10 cellular contexts compared by ENCODE assay signal in genomic region chr19:861756-862528, GRCh38. TPM values are rescaled to one million over a fixed set of nuclear protein-coding genes. Genes with fewer than 3 reads are reported as not detected.
A peak's percentile ranks its signal among the peaks of the same experiment; 100 is the strongest.
DNase-seq lines count a peak whose midpoint lies in the region; ATAC-seq and TF ChIP-seq lines count a peak whose summit lies in the region.
"Had no signal": no experiment of that assay in that cellular context is flagged by ENCODE, and none has a peak within 500 bp of the region (broad histone marks: within the 10 kb centered on the region; RNA-seq: fewer than 3 reads in every experiment).

No MANE protein-coding gene starts in this region.

- H3K36me3 Mint-ChIP-seq in activated T-helper 17 cell treated with anti-CD3 and anti-CD28 coated beads, Interleukin-2, amount 50 U/mL, for 72 hours (ENCODE audit: low read depth) = no peaks in the 10 kb centered on the region

- TF ChIP-seq CTCF in right atrium auricular region (IDR thresholded peaks at IDR 0.05) (no peak), kidney epithelial cell (IDR thresholded peaks at IDR 0.05; ENCODE audit: insufficient read depth, low read length, poor library complexity, severe bottlenecking) (peak; percentile 26)

- H3K36me3 ChIP-seq in right atrium auricular region = no peaks in the 10 kb centered on the region
- no peaks in the 10 kb centered on the region for H3K36me3 ChIP-seq in kidney epithelial cell (ENCODE audit: control insufficient read depth, insufficient read depth, low read length)
- H3K36me3 ChIP-seq: cardiac muscle cell, thoracic aorta had no signal

- peaks cover 0 to 34% of the 10 kb centered on the region in 2 donors for H3K4me1 ChIP-seq in right atrium auricular region

- H3K4me1 Mint-ChIP-seq in activated T-helper 17 cell treated with anti-CD3 and anti-CD28 coated beads, Interleukin-2, amount 50 U/mL, for 72 hours = no peaks in the 10 kb centered on the region

- no peak overlapping the region for H3K27ac ChIP-seq in right atrium auricular region
- H3K27ac ChIP-seq: cardiac muscle cell, thoracic aorta had no signal

- peak; percentile 0 for ATAC-seq in left ventricle myocardium superior
- ATAC-seq in activated T-helper 17 cell treated with anti-CD3 and anti-CD28 coated beads, Interleukin-2, amount 50 U/mL, for 72 hours (replicated peaks) = peak; percentile 21
- no peak for ATAC-seq in GM21423 (IDR thresholded peaks at IDR 0.05; ENCODE audit: unreplicated experiment)

- H3K27me3 ChIP-seq in right atrium auricular region (peaks cover 0 to 6% of the 10 kb centered on the region in 2 donors), kidney epithelial cell (ENCODE audit: control insufficient read depth, insufficient read depth, low read length) (peaks cover 22% of the 10 kb centered on the region)

- DNase-seq in left ventricle myocardium superior (peak; percentile 60), right atrium auricular region (ENCODE audit: low spot score) (no peak), SHP77 treated with DMSO at 0.1 percent for 48 hours (lab: John Stamatoyannopoulos, UW) (peak; percentile 63), kidney epithelial cell (ENCODE audit: low read depth) (no peak), ureter (ENCODE audit: low spot score) (no peak)
- peak; percentile 49 for DNase-seq in stimulated activated CD8-positive, alpha-beta memory T cell treated with anti-CD3 and anti-CD28 coated beads, Interleukin-7, amount 100 ng/mL, for 24 hours (ENCODE audit: low read depth)

- peak overlapping the region; percentile 71 for H3K4me3 Mint-ChIP-seq in activated T-helper 17 cell treated with anti-CD3 and anti-CD28 coated beads, Interleukin-2, amount 50 U/mL, for 72 hours

- no peak overlapping the region for H3K27ac Mint-ChIP-seq in activated T-helper 17 cell treated with anti-CD3 and anti-CD28 coated beads, Interleukin-2, amount 50 U/mL, for 72 hours

- no peaks in the 10 kb centered on the region for H3K27me3 Mint-ChIP-seq in activated T-helper 17 cell treated with anti-CD3 and anti-CD28 coated beads, Interleukin-2, amount 50 U/mL, for 72 hours

- intact Hi-C loops in left ventricle myocardium superior (cut with micrococcal nuclease) = no loop called here

- H3K9me3 Mint-ChIP-seq in activated T-helper 17 cell treated with anti-CD3 and anti-CD28 coated beads, Interleukin-2, amount 50 U/mL, for 72 hours = no peaks in the 10 kb centered on the region

- H3K4me3 ChIP-seq in right atrium auricular region = peak overlapping the region in 1 of 2 donors; percentile 15
- no peak overlapping the region for H3K4me3 ChIP-seq in kidney epithelial cell (ENCODE audit: low read depth, low read length)

- H3K9me3 ChIP-seq in right atrium auricular region = no peaks in the 10 kb centered on the region
- H3K9me3 ChIP-seq: thoracic aorta had no signal

RNA-seq across cellular contexts. Expression of gene CFD, which starts 2.5 kb away (rescaled TPM):
- total RNA-seq in left ventricle myocardium superior (252 TPM), right atrium auricular region (100 to 1,000 TPM; 133 to 652 TPM), kidney epithelial cell (1.3 TPM in 2 replicates), ureter (139 TPM)
- under 1 TPM; 0.40 to 0.89 TPM for total RNA-seq in activated T-helper 17 cell treated with anti-CD3 and anti-CD28 coated beads, Interleukin-2, amount 50 U/mL, for 72 hours

RNA-seq across cellular contexts. Expression of gene ELANE, which starts 9.8 kb away (rescaled TPM):
- 1.5 TPM for total RNA-seq in left ventricle myocardium superior
- under 1 TPM; 0.67 to 0.83 TPM for total RNA-seq in right atrium auricular region
- not detected for total RNA-seq in activated T-helper 17 cell treated with anti-CD3 and anti-CD28 coated beads, Interleukin-2, amount 50 U/mL, for 72 hours
- total RNA-seq in kidney epithelial cell = 0.67 TPM in 1 of 2 replicates, not detected in the other
- total RNA-seq in ureter = 0.81 TPM
- total RNA-seq: cardiac muscle cell had no signal

RNA-seq across cellular contexts. Expression of gene PRTN3, which starts 21.1 kb away (rescaled TPM):
- total RNA-seq in left ventricle myocardium superior (not detected), right atrium auricular region (not detected), kidney epithelial cell (not detected in 2 replicates), ureter (not detected)
- not detected for total RNA-seq in activated T-helper 17 cell treated with anti-CD3 and anti-CD28 coated beads, Interleukin-2, amount 50 U/mL, for 72 hours
- total RNA-seq: thoracic aorta had no signal

RNA-seq across cellular contexts. Expression of gene MED16, which starts 31.0 kb away (rescaled TPM):
- total RNA-seq in left ventricle myocardium superior (23.7 TPM), right atrium auricular region (10 to 100 TPM; 17.7 to 26.5 TPM), kidney epithelial cell (40.1 and 41.4 TPM in 2 replicates), ureter (63.7 TPM)
- total RNA-seq in activated T-helper 17 cell treated with anti-CD3 and anti-CD28 coated beads, Interleukin-2, amount 50 U/mL, for 72 hours = 10 to 100 TPM; 60.4 to 64.1 TPM

RNA-seq across cellular contexts. Expression of gene RNU6-9, which starts 31.3 kb away (rescaled TPM):
- total RNA-seq in left ventricle myocardium superior (not detected), right atrium auricular region (not detected), kidney epithelial cell (not detected in 2 replicates), ureter (not detected)
- total RNA-seq in activated T-helper 17 cell treated with anti-CD3 and anti-CD28 coated beads, Interleukin-2, amount 50 U/mL, for 72 hours = not detected
- total RNA-seq: cardiac muscle cell, thoracic aorta had no signal

Comparison
In these comparisons a context has a peak if more than half of its experiments do, and no peak if none do; other contexts are left out.
1. DNase-seq: peak in left ventricle myocardium superior (single experiment), SHP77 treated with DMSO at 0.1 percent for 48 hours (single experiment) and stimulated activated CD8-positive, alpha-beta memory T cell treated with anti-CD3 and anti-CD28 coated beads, Interleukin-7, amount 100 ng/mL, for 24 hours (single experiment); none in right atrium auricular region (single experiment), kidney epithelial cell (single experiment) and ureter (single experiment).
2. RNA of gene CFD, which starts 2.5 kb away (total RNA-seq): 133 to 652 TPM in right atrium auricular region, 252 TPM in left ventricle myocardium superior (single experiment) and 139 TPM in ureter (single experiment); 1.3 TPM in kidney epithelial cell and 0.40 to 0.89 TPM in activated T-helper 17 cell treated with anti-CD3 and anti-CD28 coated beads, Interleukin-2, amount 50 U/mL, for 72 hours; every median in the first group is over 10 times any median in the second.